In genomic region chr9:136665111-136665703, GRCh38 we compare ENCODE assay signal across 8 cellular contexts. TPM values are rescaled to one million over a fixed set of nuclear protein-coding genes. Genes with fewer than 3 reads are reported as not detected.
DNase-seq lines count a peak whose midpoint lies in the region; ATAC-seq and TF ChIP-seq lines count a peak whose summit lies in the region.

No MANE protein-coding gene starts in this region.

- no peaks in the 10 kb centered on the region for H3K9me3 Mint-ChIP-seq in activated T-helper 1 cell treated with anti-CD3 and anti-CD28 coated beads, Interleukin-12 subunit alpha, Interleukin-12 subunit beta, Interleukin-2, Interleukin-4 antibody, amounts not matched to agents 30 ng/mL and 10 ng/mL and 1 ng/mL, durations not matched to agents 14 hours and 24 hours and 36 hours

- H3K9me2 ChIP-seq in MM.1S (replicated peaks; ENCODE audit: insufficient read depth, low read length): no peaks in the 10 kb centered on the region

- no peak overlapping the region for H3K4me2 ChIP-seq in MM.1S (ENCODE audit: low read depth, low read length)

- H2AFZ ChIP-seq in MM.1S (ENCODE audit: low read length): no peak overlapping the region

- peaks cover 89% of the 10 kb centered on the region for H3K27me3 ChIP-seq in MM.1S (replicated peaks; ENCODE audit: insufficient read depth, low read length)

- no peaks in the 10 kb centered on the region for H3K79me2 ChIP-seq in MM.1S (ENCODE audit: low read length)

- peak; percentile 80 for DNase-seq in AG08396 (ENCODE audit: low spot score)
- DNase-seq in GM20000 (ENCODE audit: low spot score): peak; percentile 84
- no peak for DNase-seq in activated T-helper 1 cell treated with anti-CD3 and anti-CD28 coated beads, Interleukin-12 subunit alpha, Interleukin-12 subunit beta, Interleukin-2, Interleukin-4 antibody, amounts not matched to agents 30 ng/mL and 10 ng/mL and 1 ng/mL, durations not matched to agents 14 hours and 24 hours and 36 hours (ENCODE audit: low spot score)
- peak; percentile 75 for DNase-seq in hepatic stellate cell (ENCODE audit: low spot score)
- DNase-seq in stimulated activated CD4-positive, alpha-beta T cell treated with anti-CD3 and anti-CD28 coated beads, Interleukin-15, amount 100 ng/mL, for 24 hours: peak; percentile 48
- no peak for DNase-seq in MM.1S
- DNase-seq in activated CD4-positive, CD25-positive, alpha-beta regulatory T cell (lab: John Stamatoyannopoulos, UW): no peak

- no peaks in the 10 kb centered on the region for H3F3A ChIP-seq in MM.1S (ENCODE audit: insufficient read depth, low read length)

- H4K20me1 ChIP-seq in MM.1S (ENCODE audit: insufficient read depth, low read length): no peaks in the 10 kb centered on the region

- no peak for ATAC-seq in GM21619 (IDR thresholded peaks at IDR 0.05; ENCODE audit: unreplicated experiment)

- intact Hi-C loops in activated T-helper 1 cell treated with anti-CD3 and anti-CD28 coated beads, Interleukin-12 subunit alpha, Interleukin-12 subunit beta, Interleukin-2, Interleukin-4 antibody, amounts not matched to agents 30 ng/mL and 10 ng/mL and 1 ng/mL, durations not matched to agents 14 hours and 24 hours and 36 hours (cut with micrococcal nuclease): no loop called here

- no peaks in the 10 kb centered on the region for H3K36me3 ChIP-seq in MM.1S (replicated peaks; ENCODE audit: insufficient read depth, low read length)

- no peak overlapping the region for H3K9ac ChIP-seq in MM.1S (ENCODE audit: low read length)

- no peaks in the 10 kb centered on the region for H3K4me1 ChIP-seq in MM.1S (ENCODE audit: low read length)

- H3K27me3 Mint-ChIP-seq in activated T-helper 1 cell treated with anti-CD3 and anti-CD28 coated beads, Interleukin-12 subunit alpha, Interleukin-12 subunit beta, Interleukin-2, Interleukin-4 antibody, amounts not matched to agents 30 ng/mL and 10 ng/mL and 1 ng/mL, durations not matched to agents 14 hours and 24 hours and 36 hours (ENCODE audit: insufficient read depth): peaks cover 19% of the 10 kb centered on the region

- no peaks in the 10 kb centered on the region for H3K9me3 ChIP-seq in MM.1S (replicated peaks; ENCODE audit: insufficient read depth, low read length)

- no peak overlapping the region for H3K27ac ChIP-seq in MM.1S (ENCODE audit: low read length)

- TF ChIP-seq CTCF in GM20000 (IDR thresholded peaks at IDR 0.05; ENCODE audit: extremely low read depth, missing control alignments): no peak
- TF ChIP-seq CTCF in MM.1S (IDR thresholded peaks at IDR 0.05; ENCODE audit: low read length): no peak

- no peaks in the 10 kb centered on the region for H3K4me1 Mint-ChIP-seq in activated T-helper 1 cell treated with anti-CD3 and anti-CD28 coated beads, Interleukin-12 subunit alpha, Interleukin-12 subunit beta, Interleukin-2, Interleukin-4 antibody, amounts not matched to agents 30 ng/mL and 10 ng/mL and 1 ng/mL, durations not matched to agents 14 hours and 24 hours and 36 hours (ENCODE audit: low read depth)

- no peak overlapping the region for H3K4me3 ChIP-seq in MM.1S (ENCODE audit: low read length)

- H3K4me3 Mint-ChIP-seq in activated T-helper 1 cell treated with anti-CD3 and anti-CD28 coated beads, Interleukin-12 subunit alpha, Interleukin-12 subunit beta, Interleukin-2, Interleukin-4 antibody, amounts not matched to agents 30 ng/mL and 10 ng/mL and 1 ng/mL, durations not matched to agents 14 hours and 24 hours and 36 hours: peak overlapping the region; percentile 73

- no peaks in the 10 kb centered on the region for H3K36me3 Mint-ChIP-seq in activated T-helper 1 cell treated with anti-CD3 and anti-CD28 coated beads, Interleukin-12 subunit alpha, Interleukin-12 subunit beta, Interleukin-2, Interleukin-4 antibody, amounts not matched to agents 30 ng/mL and 10 ng/mL and 1 ng/mL, durations not matched to agents 14 hours and 24 hours and 36 hours (ENCODE audit: low read depth)

- H3K27ac Mint-ChIP-seq in activated T-helper 1 cell treated with anti-CD3 and anti-CD28 coated beads, Interleukin-12 subunit alpha, Interleukin-12 subunit beta, Interleukin-2, Interleukin-4 antibody, amounts not matched to agents 30 ng/mL and 10 ng/mL and 1 ng/mL, durations not matched to agents 14 hours and 24 hours and 36 hours: no peak overlapping the region

RNA-seq across cellular contexts. Expression of gene EGFL7, which starts 2.5 kb away (rescaled TPM):
- total RNA-seq in activated T-helper 1 cell treated with anti-CD3 and anti-CD28 coated beads, Interleukin-12 subunit alpha, Interleukin-12 subunit beta, Interleukin-2, Interleukin-4 antibody, amounts not matched to agents 30 ng/mL and 10 ng/mL and 1 ng/mL, durations not matched to agents 14 hours and 24 hours and 36 hours: 2.4 and 2.5 TPM in 2 replicates

RNA-seq across cellular contexts. Expression of gene AGPAT2, which starts 22.1 kb away (rescaled TPM):
- total RNA-seq in activated T-helper 1 cell treated with anti-CD3 and anti-CD28 coated beads, Interleukin-12 subunit alpha, Interleukin-12 subunit beta, Interleukin-2, Interleukin-4 antibody, amounts not matched to agents 30 ng/mL and 10 ng/mL and 1 ng/mL, durations not matched to agents 14 hours and 24 hours and 36 hours: 24.7 and 25.0 TPM in 2 replicates

RNA-seq across cellular contexts. Expression of gene DIPK1B, which starts 47.2 kb away (rescaled TPM):
- 0.47 and 0.88 TPM in 2 replicates for total RNA-seq in activated T-helper 1 cell treated with anti-CD3 and anti-CD28 coated beads, Interleukin-12 subunit alpha, Interleukin-12 subunit beta, Interleukin-2, Interleukin-4 antibody, amounts not matched to agents 30 ng/mL and 10 ng/mL and 1 ng/mL, durations not matched to agents 14 hours and 24 hours and 36 hours

Comparison
In these comparisons a context has a peak if more than half of its experiments do, and no peak if none do; other contexts are left out.
1. DNase-seq: peak in AG08396 (single experiment), GM20000 (single experiment), hepatic stellate cell (single experiment) and stimulated activated CD4-positive, alpha-beta T cell treated with anti-CD3 and anti-CD28 coated beads, Interleukin-15, amount 100 ng/mL, for 24 hours (single experiment); none in activated T-helper 1 cell treated with anti-CD3 and anti-CD28 coated beads, Interleukin-12 subunit alpha, Interleukin-12 subunit beta, Interleukin-2, Interleukin-4 antibody, amounts not matched to agents 30 ng/mL and 10 ng/mL and 1 ng/mL, durations not matched to agents 14 hours and 24 hours and 36 hours (single experiment), MM.1S (single experiment) and activated CD4-positive, CD25-positive, alpha-beta regulatory T cell (0 of 4).